8 cellular contexts compared by ENCODE assay signal in the genomic region with DNA sequence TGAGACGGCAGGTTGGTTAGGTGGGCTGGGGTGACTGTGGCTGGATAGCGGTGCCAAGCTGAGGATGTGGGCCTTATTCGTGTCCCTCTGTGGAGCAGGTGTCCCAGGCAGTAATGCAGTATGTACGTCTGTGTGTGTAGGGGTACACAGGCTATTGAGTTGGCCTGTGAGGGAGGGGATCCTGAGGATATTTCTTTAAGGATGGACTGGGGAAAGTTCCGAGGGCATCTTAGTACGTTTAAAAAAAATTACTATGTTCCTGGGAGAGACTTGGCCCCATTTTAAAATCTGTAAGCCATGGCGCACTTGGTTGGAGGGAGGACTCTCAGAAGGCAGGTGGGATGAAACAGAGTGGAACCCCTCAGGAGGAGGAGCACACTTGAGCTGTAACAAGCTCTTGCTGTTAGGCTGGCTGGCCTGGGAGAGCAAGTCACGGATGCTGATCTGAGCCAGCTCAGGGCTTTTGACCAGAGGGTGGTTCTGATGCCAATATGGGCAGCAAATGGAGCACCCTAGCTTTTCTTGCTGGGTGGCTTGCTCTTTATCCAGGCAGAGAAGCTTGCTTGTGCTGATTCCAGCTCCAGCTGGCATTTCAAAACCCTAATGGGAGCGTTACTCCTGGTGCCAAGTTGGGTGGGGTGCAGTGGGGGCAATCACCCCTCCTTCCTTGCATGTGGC. TPM values are rescaled to one million over a fixed set of nuclear protein-coding genes. Genes with fewer than 3 reads are reported as not detected.
DNase-seq lines count a peak whose midpoint lies in the region; ATAC-seq and TF ChIP-seq lines count a peak whose summit lies in the region.

No MANE protein-coding gene starts in this region.

- H3K79me2 ChIP-seq in smooth muscle cell (ENCODE audit: low read depth): peaks cover 49% of the 10 kb centered on the region

- H3K9ac ChIP-seq in smooth muscle cell (ENCODE audit: low read depth): peak overlapping the region; percentile 64

- ATAC-seq in GM19397 (IDR thresholded peaks at IDR 0.05; ENCODE audit: unreplicated experiment): no peak

- TF ChIP-seq CTCF in astrocyte of the cerebellum (IDR thresholded peaks at IDR 0.05; ENCODE audit: low read depth, low read length, missing control alignments): no peak
- no peak for TF ChIP-seq CTCF in smooth muscle cell (IDR thresholded peaks at IDR 0.05; ENCODE audit: borderline replicate concordance, insufficient read depth, poor library complexity, severe bottlenecking)

- WGBS in smooth muscle cell (ENCODE audit: low lambda C conversion rate): 21% methylated on average over 9 of the region's 9 CpGs

- H3F3A ChIP-seq in smooth muscle cell (ENCODE audit: low read depth): peaks cover 5% of the 10 kb centered on the region

- H4K20me1 ChIP-seq in smooth muscle cell (ENCODE audit: low read depth): peaks cover 37% of the 10 kb centered on the region

- peak; percentile 45 for DNase-seq in DMS 273 (lab: John Stamatoyannopoulos, UW; ENCODE audit: unreplicated experiment)
- no peak for DNase-seq in DMS 273 treated with DMSO at 0.1 percent for 48 hours (lab: John Stamatoyannopoulos, UW)
- no peak for DNase-seq in astrocyte of the cerebellum (ENCODE audit: low read depth)
- peak; percentile 36 for DNase-seq in iris pigment epithelial cell (ENCODE audit: low read depth)
- DNase-seq in smooth muscle cell (lab: John Stamatoyannopoulos, UW; ENCODE audit: unreplicated experiment): no peak
- no peak for DNase-seq in iPS-NIHi7 (ENCODE audit: extremely low spot score)

- no peaks in the 10 kb centered on the region for H3K36me3 ChIP-seq in KOPT-K1 (ENCODE audit: insufficient read depth, low read length)
- no peaks in the 10 kb centered on the region for H3K36me3 ChIP-seq in smooth muscle cell (ENCODE audit: low read depth)

- H3K4me1 ChIP-seq in smooth muscle cell (ENCODE audit: low read depth): peaks cover 15% of the 10 kb centered on the region

- H3K9me3 ChIP-seq in KOPT-K1 (ENCODE audit: insufficient read depth, low read length, poor library complexity, severe bottlenecking): no peaks in the 10 kb centered on the region
- H3K9me3 ChIP-seq in smooth muscle cell (replicated peaks; ENCODE audit: low read depth): no peaks in the 10 kb centered on the region

- H3K27me3 ChIP-seq in smooth muscle cell (ENCODE audit: low read depth): no peaks in the 10 kb centered on the region

- peak overlapping the region; percentile 99 for H3K4me2 ChIP-seq in smooth muscle cell

- in situ Hi-C loops in astrocyte of the cerebellum (cut with HindIII; ENCODE audit: low sequenced_read_pairs): no loop called here

- H3K4me3 ChIP-seq in astrocyte of the cerebellum (ENCODE audit: low read depth, low read length) (peak overlapping the region; percentile 99), smooth muscle cell (peak overlapping the region; percentile 69)

- no peak overlapping the region for H2AFZ ChIP-seq in smooth muscle cell (ENCODE audit: low read depth)

- H3K27ac ChIP-seq in KOPT-K1 (ENCODE audit: low read depth, low read length, poor library complexity, severe bottlenecking) (peak overlapping the region; percentile 85), smooth muscle cell (ENCODE audit: low read depth) (no peak overlapping the region)

RNA-seq across cellular contexts. Expression of a gene that starts 0.8 kb away (rescaled TPM):
- total RNA-seq in smooth muscle cell: 33.9 and 45.3 TPM in 2 replicates
- polyA plus RNA-seq in smooth muscle cell: 18.0 and 18.2 TPM in 2 replicates

RNA-seq across cellular contexts. Expression of a gene that starts 30.1 kb away (rescaled TPM):
- 2.6 and 2.9 TPM in 2 replicates for total RNA-seq in smooth muscle cell
- 1.7 and 2.0 TPM in 2 replicates for polyA plus RNA-seq in smooth muscle cell

RNA-seq across cellular contexts. Expression of a gene that starts 30.3 kb away (rescaled TPM):
- 12.7 and 14.1 TPM in 2 replicates for total RNA-seq in smooth muscle cell
- polyA plus RNA-seq in smooth muscle cell: 30.2 and 31.0 TPM in 2 replicates

Comparison
In these comparisons a context has a peak if more than half of its experiments do, and no peak if none do; other contexts are left out.
1. DNase-seq: peak in DMS 273 (single experiment) and iris pigment epithelial cell (single experiment); none in DMS 273 treated with DMSO at 0.1 percent for 48 hours (single experiment), astrocyte of the cerebellum (single experiment), smooth muscle cell (single experiment) and iPS-NIHi7 (single experiment).